ENCODE assay signal across 14 cellular contexts in genomic region chr2:172229125-172229524, GRCh38.
A peak's percentile ranks its signal among the peaks of the same experiment; 100 is the strongest.
DNase-seq lines count a peak whose midpoint lies in the region; ATAC-seq and TF ChIP-seq lines count a peak whose summit lies in the region.
"Had no signal": no experiment of that assay in that cellular context is flagged by ENCODE, and none has a peak within 500 bp of the region (broad histone marks: within the 10 kb centered on the region; RNA-seq: fewer than 3 reads in every experiment).

No MANE protein-coding gene starts in this region.

- no peaks in the 10 kb centered on the region for H4K20me1 ChIP-seq in mammary epithelial cell (ENCODE audit: insufficient read depth, low read length)

- peak overlapping the region; percentile 49 for H2AFZ ChIP-seq in mammary epithelial cell (ENCODE audit: low read depth, low read length)

- peak overlapping the region; percentile 5 for H3K27ac ChIP-seq in KOPT-K1 (ENCODE audit: low read depth, low read length, poor library complexity, severe bottlenecking)
- H3K27ac ChIP-seq in mammary epithelial cell (ENCODE audit: insufficient read depth, low read depth, low read length), result peak overlapping the region; percentile 89
- H3K27ac ChIP-seq in stomach, result peak overlapping the region in 3 of 5 donors; percentile 12 to 76 (median 53)
- no peak overlapping the region for H3K27ac ChIP-seq in gastroesophageal sphincter
- H3K27ac ChIP-seq: HL-60 had no signal

- H3K36me3 ChIP-seq in KOPT-K1 (ENCODE audit: insufficient read depth, low read length), result no peaks in the 10 kb centered on the region
- H3K36me3 ChIP-seq in mammary epithelial cell (ENCODE audit: insufficient read depth, low read length), result no peaks in the 10 kb centered on the region
- no peaks in the 10 kb centered on the region for H3K36me3 ChIP-seq in stomach
- no peaks in the 10 kb centered on the region for H3K36me3 ChIP-seq in gastroesophageal sphincter

- 25% methylated on average over 4 of the region's 4 CpGs for WGBS in mammary epithelial cell (ENCODE audit: low coverage, missing lambda C conversion rate)
- 23 to 51% (median 30%) methylated on average over 4 of the region's 4 CpGs for WGBS in stomach, 5 donors
- WGBS in gastroesophageal sphincter (ENCODE audit: low coverage in 1 of 2), 2 donors, result 73% methylated on average over 3 to 4 of the region's 4 CpGs

- BruUV-seq in mammary epithelial cell (replicated peaks; lab: Mats Ljungman, UMichigan), result no TSS peak

- intact Hi-C loops in mammary epithelial cell (cut with micrococcal nuclease), result loop anchor here (5.0 kb wide), 1 partner anchor 417 kb away; no protein-coding TSS in a partner anchor
- intact Hi-C loops in stomach (cut with DNase I; ENCODE audit: low total_unique reads), result no loop called here
- intact Hi-C loops in cardiac septum (cut with DNase I), result no loop called here

- no peak for TF ChIP-seq CTCF in mammary epithelial cell (conservative IDR thresholded peaks at IDR 0.05 in 1 of 2, IDR thresholded peaks at IDR 0.05 in 1 of 2; ENCODE audit: extremely low read depth in 1 of 2, insufficient read depth in 1 of 2, low read depth in 1 of 2, low read length in 2 of 2)
- TF ChIP-seq CTCF in mesothelial cell of epicardium (IDR thresholded peaks at IDR 0.05; ENCODE audit: unreplicated experiment), result no peak
- no peak for TF ChIP-seq CTCF in stomach (IDR thresholded peaks at IDR 0.05)
- no peak for TF ChIP-seq CTCF in gastroesophageal sphincter (IDR thresholded peaks at IDR 0.05)

- H3K4me3 ChIP-seq in mammary epithelial cell (replicated peaks in 1 of 3; ENCODE audit: insufficient read depth in 1 of 3, low read depth in 2 of 3, low read length in 3 of 3), result peak overlapping the region in 2 of 3 experiments; percentile 0 to 24
- no peak overlapping the region for H3K4me3 ChIP-seq in stomach
- no peak overlapping the region for H3K4me3 ChIP-seq in gastroesophageal sphincter

- H3K79me2 ChIP-seq in mammary epithelial cell (ENCODE audit: insufficient read depth, low read length), result no peaks in the 10 kb centered on the region

- in situ Hi-C loops in mammary epithelial cell (cut with MboI; ENCODE audit: low sequenced_read_pairs in 2 of 2), result loop anchor here in 1 of 2 donors (10.0 kb wide), 1 partner anchor 54 kb away; no protein-coding TSS in a partner anchor

- dilution Hi-C loops in mammary epithelial cell (cut with HindIII; ENCODE audit: low sequenced_read_pairs), result no loop called here

- TF ChIP-seq EP300 in stomach (IDR thresholded peaks at IDR 0.05) (no peak), gastroesophageal sphincter (IDR thresholded peaks at IDR 0.05) (no peak)

- H3K4me3 Mint-ChIP-seq in mesothelial cell of epicardium, result no peak overlapping the region

- H3K4me1 ChIP-seq in mammary epithelial cell (ENCODE audit: insufficient read depth, low read length) (peaks cover 68% of the 10 kb centered on the region), stomach (peaks cover 24 to 72% (median 54%) of the 10 kb centered on the region in 4 donors), gastroesophageal sphincter (peaks cover 0 to 2% (median 0%) of the 10 kb centered on the region in 3 donors)

- CTCF ChIA-PET in mammary epithelial cell (lab: Charles Lee; ENCODE audit: low non-redundant PET), result no interaction called here

- peak overlapping the region; percentile 79 for H3K9ac ChIP-seq in mammary epithelial cell (ENCODE audit: insufficient read depth, low read length)

- H3K4me1 Mint-ChIP-seq in mesothelial cell of epicardium, result peaks cover 60% of the 10 kb centered on the region

- H3K9me3 ChIP-seq in KOPT-K1 (ENCODE audit: insufficient read depth, low read length, poor library complexity, severe bottlenecking) (no peaks in the 10 kb centered on the region), mammary epithelial cell (replicated peaks; ENCODE audit: insufficient read depth, low read length) (no peaks in the 10 kb centered on the region), stomach (no peaks in the 10 kb centered on the region), gastroesophageal sphincter (no peaks in the 10 kb centered on the region)

- peak overlapping the region; percentile 86 for H3K27ac Mint-ChIP-seq in mesothelial cell of epicardium

- no peaks in the 10 kb centered on the region for H3K9me3 Mint-ChIP-seq in mesothelial cell of epicardium

- DNase-seq in mammary epithelial cell (no peak), mesothelial cell of epicardium (ENCODE audit: low spot score in 2 of 2, unreplicated experiment in 2 of 2) (no peak), stomach (peak; percentile 51), cardiac septum (ENCODE audit: low spot score) (no peak), AG08396 (ENCODE audit: low spot score) (no peak), GDM1 (lab: John Stamatoyannopoulos, UW) (no peak)
- DNase-seq: C1 segment of cervical spinal cord, NCI-H1092 treated with DMSO at 0.1 percent for 48 hours, NCI-H2081 treated with DMSO at 0.1 percent for 48 hours, NCI-H510A treated with DMSO at 0.1 percent for 48 hours had no signal

- TF ChIP-seq POLR2A in stomach (IDR thresholded peaks at IDR 0.05) (no peak), gastroesophageal sphincter (IDR thresholded peaks at IDR 0.05) (no peak)

- H3K27me3 Mint-ChIP-seq in mesothelial cell of epicardium (ENCODE audit: low read depth), result peaks cover 7% of the 10 kb centered on the region

- no peaks in the 10 kb centered on the region for H3K36me3 Mint-ChIP-seq in mesothelial cell of epicardium

- ATAC-seq in gastroesophageal sphincter, result no peak
- ATAC-seq: Right ventricle myocardium inferior had no signal

- H3K4me2 ChIP-seq in mammary epithelial cell (ENCODE audit: insufficient read depth, low read depth, low read length), result peak overlapping the region; percentile 75

- H3K27me3 ChIP-seq in mammary epithelial cell (ENCODE audit: insufficient read depth, low read length) (no peaks in the 10 kb centered on the region), stomach (peaks cover 0 to 2% (median 0%) of the 10 kb centered on the region in 3 donors), gastroesophageal sphincter (peaks cover 7% of the 10 kb centered on the region)

Comparison
In these comparisons a context has a peak if more than half of its experiments do, and no peak if none do; other contexts are left out.
1. H3K27ac ChIP-seq: peak in KOPT-K1 (single experiment), mammary epithelial cell (single experiment) and stomach (3 of 5); none in gastroesophageal sphincter (0 of 4).
2. H3K4me3 ChIP-seq: peak in mammary epithelial cell (2 of 3); none in stomach (0 of 4) and gastroesophageal sphincter (0 of 2).